In the genomic region with DNA sequence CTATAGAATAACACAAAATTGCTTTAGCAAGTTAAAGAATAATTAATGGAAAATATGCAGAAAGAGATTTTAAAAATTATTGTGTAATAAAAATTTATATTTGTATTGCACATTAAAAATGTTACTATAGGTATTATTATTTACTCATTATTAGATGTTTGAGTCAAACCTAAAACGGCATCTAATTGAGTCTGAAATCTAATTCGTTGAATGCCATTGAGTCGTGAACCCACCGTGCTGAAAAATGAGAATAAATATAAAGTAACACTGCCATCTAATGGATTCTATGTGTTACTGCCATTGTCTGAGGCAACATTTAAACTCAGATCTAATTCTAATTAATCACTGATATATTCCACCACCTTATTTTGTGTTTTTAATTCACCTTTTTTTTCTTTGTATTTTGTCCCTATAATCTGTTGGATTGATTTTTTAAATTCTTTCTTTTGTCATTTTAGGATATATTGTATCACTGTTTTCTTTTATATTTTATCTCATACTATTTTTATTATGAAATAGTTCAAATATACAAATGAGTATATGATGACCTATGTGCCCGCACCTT, we compare ENCODE assay signal across 1 cellular context.
TF ChIP-seq lines count a peak whose summit lies in the region.

No MANE protein-coding gene starts in this region.

TF ChIP-seq in K562, 482 proteins besides CTCF, POLR2A, EP300 and RAD21 (continued from another document and continues in another):
- TF ChIP-seq ARID4B (CRISPR knock-in tag; IDR thresholded peaks at IDR 0.05) (no peak), CEBPB (tag; IDR thresholded peaks at IDR 0.05) (peak; percentile 90), SREBF2 (CRISPR knock-in tag; IDR thresholded peaks at IDR 0.05) (no peak), BHLHE40 (IDR thresholded peaks at IDR 0.05; ENCODE audit: low read length) (no peak), PBX2 (CRISPR knock-in tag; IDR thresholded peaks at IDR 0.05; ENCODE audit: low read depth) (no peak), PBX2 (tag; conservative IDR thresholded peaks at IDR 0.05; ENCODE audit: low read depth) (0 out of 2 replicates have a peak, but pooled peaks have one; percentile 29), SMARCB1 (IDR thresholded peaks at IDR 0.05; ENCODE audit: insufficient read length, low read depth) (no peak), MCM2 (IDR thresholded peaks at IDR 0.05; ENCODE audit: low read depth) (no peak), CC2D1A (IDR thresholded peaks at IDR 0.05) (peak; percentile 68), ZKSCAN3 (CRISPR knock-in tag; IDR thresholded peaks at IDR 0.05) (no peak), GATAD2B (IDR thresholded peaks at IDR 0.05; ENCODE audit: borderline replicate concordance) (peak; percentile 35; the same call in 1 of the 2 replicates), THAP12 (CRISPR knock-in tag; IDR thresholded peaks at IDR 0.05) (no peak), TEAD1 (CRISPR knock-in tag; IDR thresholded peaks at IDR 0.05) (no peak), GATAD2A (IDR thresholded peaks at IDR 0.05) (no peak), GABPA (tag; conservative IDR thresholded peaks at IDR 0.05; ENCODE audit: low read depth) (0 out of 2 replicates have a peak, but pooled peaks have one; percentile 15), ELK1 (CRISPR knock-in tag; IDR thresholded peaks at IDR 0.05) (no peak), SMC3 (conservative IDR thresholded peaks at IDR 0.05; ENCODE audit: insufficient read depth, low read depth, low read length) (peak; percentile 77), MYBL2 (IDR thresholded peaks at IDR 0.05; ENCODE audit: low read depth) (0 out of 2 replicates have a peak, but pooled peaks have one; percentile 38), MYBL2 (CRISPR knock-in tag; IDR thresholded peaks at IDR 0.05; ENCODE audit: borderline replicate concordance) (no peak), ZNF785 (CRISPR knock-in tag; IDR thresholded peaks at IDR 0.05) (no peak), CEBPG (CRISPR knock-in tag; IDR thresholded peaks at IDR 0.05) (no peak), CEBPG (tag; conservative IDR thresholded peaks at IDR 0.05 in 1 of 2, IDR thresholded peaks at IDR 0.05 in 1 of 2) (peak; percentile 49 to 92; a peak in 3 of 4 replicates), ARID2 (IDR thresholded peaks at IDR 0.05) (peak; percentile 73; the same call in 1 of the 2 replicates)
- TF ChIP-seq, protein P1, sequence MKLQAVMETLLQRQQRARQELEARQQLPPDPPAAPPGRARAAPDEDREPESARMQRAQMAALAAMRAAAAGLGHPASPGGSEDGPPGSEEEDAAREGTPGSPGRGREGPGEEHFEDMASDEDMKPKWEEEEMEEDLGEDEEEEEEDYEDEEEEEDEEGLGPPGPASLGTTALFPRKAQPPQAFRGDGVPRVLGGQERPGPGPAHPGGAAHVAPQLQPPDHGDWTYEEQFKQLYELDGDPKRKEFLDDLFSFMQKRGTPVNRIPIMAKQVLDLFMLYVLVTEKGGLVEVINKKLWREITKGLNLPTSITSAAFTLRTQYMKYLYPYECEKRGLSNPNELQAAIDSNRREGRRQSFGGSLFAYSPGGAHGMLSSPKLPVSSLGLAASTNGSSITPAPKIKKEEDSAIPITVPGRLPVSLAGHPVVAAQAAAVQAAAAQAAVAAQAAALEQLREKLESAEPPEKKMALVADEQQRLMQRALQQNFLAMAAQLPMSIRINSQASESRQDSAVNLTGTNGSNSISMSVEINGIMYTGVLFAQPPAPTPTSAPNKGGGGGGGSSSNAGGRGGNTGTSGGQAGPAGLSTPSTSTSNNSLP (IDR thresholded peaks at IDR 0.05; ENCODE audit: borderline replicate concordance, low read depth, low read length) = peak; percentile 63; the same call in 1 of the 2 replicates
- TF ChIP-seq, protein P2, sequence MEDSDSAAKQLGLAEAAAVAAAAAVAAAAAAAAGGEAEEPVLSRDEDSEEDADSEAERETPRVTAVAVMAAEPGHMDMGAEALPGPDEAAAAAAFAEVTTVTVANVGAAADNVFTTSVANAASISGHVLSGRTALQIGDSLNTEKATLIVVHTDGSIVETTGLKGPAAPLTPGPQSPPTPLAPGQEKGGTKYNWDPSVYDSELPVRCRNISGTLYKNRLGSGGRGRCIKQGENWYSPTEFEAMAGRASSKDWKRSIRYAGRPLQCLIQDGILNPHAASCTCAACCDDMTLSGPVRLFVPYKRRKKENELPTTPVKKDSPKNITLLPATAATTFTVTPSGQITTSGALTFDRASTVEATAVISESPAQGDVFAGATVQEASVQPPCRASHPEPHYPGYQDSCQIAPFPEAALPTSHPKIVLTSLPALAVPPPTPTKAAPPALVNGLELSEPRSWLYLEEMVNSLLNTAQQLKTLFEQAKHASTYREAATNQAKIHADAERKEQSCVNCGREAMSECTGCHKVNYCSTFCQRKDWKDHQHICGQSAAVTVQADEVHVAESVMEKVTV (CRISPR knock-in tag; IDR thresholded peaks at IDR 0.05) = peak; percentile 90
- TF ChIP-seq, protein P3, sequence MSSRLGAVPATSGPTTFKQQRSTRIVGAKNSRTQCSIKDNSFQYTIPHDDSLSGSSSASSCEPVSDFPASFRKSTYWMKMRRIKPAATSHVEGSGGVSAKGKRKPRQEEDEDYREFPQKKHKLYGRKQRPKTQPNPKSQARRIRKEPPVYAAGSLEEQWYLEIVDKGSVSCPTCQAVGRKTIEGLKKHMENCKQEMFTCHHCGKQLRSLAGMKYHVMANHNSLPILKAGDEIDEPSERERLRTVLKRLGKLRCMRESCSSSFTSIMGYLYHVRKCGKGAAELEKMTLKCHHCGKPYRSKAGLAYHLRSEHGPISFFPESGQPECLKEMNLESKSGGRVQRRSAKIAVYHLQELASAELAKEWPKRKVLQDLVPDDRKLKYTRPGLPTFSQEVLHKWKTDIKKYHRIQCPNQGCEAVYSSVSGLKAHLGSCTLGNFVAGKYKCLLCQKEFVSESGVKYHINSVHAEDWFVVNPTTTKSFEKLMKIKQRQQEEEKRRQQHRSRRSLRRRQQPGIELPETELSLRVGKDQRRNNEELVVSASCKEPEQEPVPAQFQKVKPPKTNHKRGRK (tag; IDR thresholded peaks at IDR 0.05) = peak; percentile 81
- TF ChIP-seq, protein P4, sequence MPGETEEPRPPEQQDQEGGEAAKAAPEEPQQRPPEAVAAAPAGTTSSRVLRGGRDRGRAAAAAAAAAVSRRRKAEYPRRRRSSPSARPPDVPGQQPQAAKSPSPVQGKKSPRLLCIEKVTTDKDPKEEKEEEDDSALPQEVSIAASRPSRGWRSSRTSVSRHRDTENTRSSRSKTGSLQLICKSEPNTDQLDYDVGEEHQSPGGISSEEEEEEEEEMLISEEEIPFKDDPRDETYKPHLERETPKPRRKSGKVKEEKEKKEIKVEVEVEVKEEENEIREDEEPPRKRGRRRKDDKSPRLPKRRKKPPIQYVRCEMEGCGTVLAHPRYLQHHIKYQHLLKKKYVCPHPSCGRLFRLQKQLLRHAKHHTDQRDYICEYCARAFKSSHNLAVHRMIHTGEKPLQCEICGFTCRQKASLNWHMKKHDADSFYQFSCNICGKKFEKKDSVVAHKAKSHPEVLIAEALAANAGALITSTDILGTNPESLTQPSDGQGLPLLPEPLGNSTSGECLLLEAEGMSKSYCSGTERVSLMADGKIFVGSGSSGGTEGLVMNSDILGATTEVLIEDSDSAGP (CRISPR knock-in tag; IDR thresholded peaks at IDR 0.05) = no peak
- TF ChIP-seq, protein P5, sequence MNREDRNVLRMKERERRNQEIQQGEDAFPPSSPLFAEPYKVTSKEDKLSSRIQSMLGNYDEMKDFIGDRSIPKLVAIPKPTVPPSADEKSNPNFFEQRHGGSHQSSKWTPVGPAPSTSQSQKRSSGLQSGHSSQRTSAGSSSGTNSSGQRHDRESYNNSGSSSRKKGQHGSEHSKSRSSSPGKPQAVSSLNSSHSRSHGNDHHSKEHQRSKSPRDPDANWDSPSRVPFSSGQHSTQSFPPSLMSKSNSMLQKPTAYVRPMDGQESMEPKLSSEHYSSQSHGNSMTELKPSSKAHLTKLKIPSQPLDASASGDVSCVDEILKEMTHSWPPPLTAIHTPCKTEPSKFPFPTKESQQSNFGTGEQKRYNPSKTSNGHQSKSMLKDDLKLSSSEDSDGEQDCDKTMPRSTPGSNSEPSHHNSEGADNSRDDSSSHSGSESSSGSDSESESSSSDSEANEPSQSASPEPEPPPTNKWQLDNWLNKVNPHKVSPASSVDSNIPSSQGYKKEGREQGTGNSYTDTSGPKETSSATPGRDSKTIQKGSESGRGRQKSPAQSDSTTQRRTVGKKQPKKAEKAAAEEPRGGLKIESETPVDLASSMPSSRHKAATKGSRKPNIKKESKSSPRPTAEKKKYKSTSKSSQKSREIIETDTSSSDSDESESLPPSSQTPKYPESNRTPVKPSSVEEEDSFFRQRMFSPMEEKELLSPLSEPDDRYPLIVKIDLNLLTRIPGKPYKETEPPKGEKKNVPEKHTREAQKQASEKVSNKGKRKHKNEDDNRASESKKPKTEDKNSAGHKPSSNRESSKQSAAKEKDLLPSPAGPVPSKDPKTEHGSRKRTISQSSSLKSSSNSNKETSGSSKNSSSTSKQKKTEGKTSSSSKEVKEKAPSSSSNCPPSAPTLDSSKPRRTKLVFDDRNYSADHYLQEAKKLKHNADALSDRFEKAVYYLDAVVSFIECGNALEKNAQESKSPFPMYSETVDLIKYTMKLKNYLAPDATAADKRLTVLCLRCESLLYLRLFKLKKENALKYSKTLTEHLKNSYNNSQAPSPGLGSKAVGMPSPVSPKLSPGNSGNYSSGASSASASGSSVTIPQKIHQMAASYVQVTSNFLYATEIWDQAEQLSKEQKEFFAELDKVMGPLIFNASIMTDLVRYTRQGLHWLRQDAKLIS (CRISPR knock-in tag; IDR thresholded peaks at IDR 0.05) = no peak
